Comparison of ENCODE assay signal across 9 cellular contexts in genomic region chr6:36829919-36830544, GRCh38. TPM values are rescaled to one million over a fixed set of nuclear protein-coding genes. Genes with fewer than 3 reads are reported as not detected.
DNase-seq lines count a peak whose midpoint lies in the region; ATAC-seq and TF ChIP-seq lines count a peak whose summit lies in the region.
"Had no signal": no experiment of that assay in that cellular context is flagged by ENCODE, and none has a peak within 500 bp of the region (broad histone marks: within the 10 kb centered on the region; RNA-seq: fewer than 3 reads in every experiment).

No MANE protein-coding gene starts in this region.

- no CpG with 5 or more reads among the region's 11 CpGs for WGBS in trophoblast cell (ENCODE audit: extremely low coverage, insufficient coverage, insufficient read length)

- H3K36me3 ChIP-seq in trophoblast cell (ENCODE audit: control insufficient read depth in 1 of 2, insufficient read depth in 2 of 2, low read length in 2 of 2) = no peaks in the 10 kb centered on the region

- no peak overlapping the region for H2AK5ac ChIP-seq in trophoblast cell (ENCODE audit: low read length)

- H3K27me3 ChIP-seq in trophoblast cell (ENCODE audit: insufficient read depth, low read length) = no peaks in the 10 kb centered on the region

- H2AFZ ChIP-seq in trophoblast cell (ENCODE audit: insufficient read depth, low read length, poor library complexity) = no peak overlapping the region

- peak; percentile 97 for ATAC-seq in left colon

- no peak overlapping the region for H4K12ac ChIP-seq in trophoblast cell (ENCODE audit: low read depth, low read length)

- no peak overlapping the region for H4K91ac ChIP-seq in trophoblast cell (ENCODE audit: low read depth, low read length)

- H3K4me1 ChIP-seq in trophoblast cell (ENCODE audit: control insufficient read depth in 1 of 2, insufficient read depth in 2 of 2, low read length in 2 of 2) = peaks cover 23 to 32% of the 10 kb centered on the region in 2 experiments

- in situ Hi-C loops in astrocyte of the spinal cord (cut with HindIII; ENCODE audit: low sequenced_read_pairs) = no loop called here

- H3K23ac ChIP-seq in trophoblast cell (ENCODE audit: low read length) = no peak overlapping the region

- H3K4me3 ChIP-seq in astrocyte of the spinal cord (ENCODE audit: low read depth, low read length) = no peak overlapping the region
- no peak overlapping the region for H3K4me3 ChIP-seq in trophoblast cell (ENCODE audit: low read depth, low read length)

- no peaks in the 10 kb centered on the region for H3K79me2 ChIP-seq in trophoblast cell (ENCODE audit: control insufficient read depth, insufficient read depth, low read length, poor library complexity)

- H2BK120ac ChIP-seq in trophoblast cell (ENCODE audit: insufficient read depth, low read length, poor library complexity) = no peak overlapping the region

- no peak overlapping the region for H3K18ac ChIP-seq in trophoblast cell (ENCODE audit: low read length)

- H3K14ac ChIP-seq in trophoblast cell (ENCODE audit: low read length) = no peak overlapping the region

- H2BK5ac ChIP-seq in trophoblast cell (ENCODE audit: low read depth, low read length, poor library complexity) = no peak overlapping the region

- H3K4me2 ChIP-seq in trophoblast cell (ENCODE audit: low read length) = no peak overlapping the region

- H3K9ac ChIP-seq in trophoblast cell (ENCODE audit: low read length) = no peak overlapping the region

- no peak overlapping the region for H2BK12ac ChIP-seq in trophoblast cell (ENCODE audit: low read length)

- H3K9me3 ChIP-seq in trophoblast cell (ENCODE audit: insufficient read depth, low read depth, low read length) = peaks cover 8% of the 10 kb centered on the region

- intact Hi-C loops in left colon (cut with DNase I, micrococcal nuclease) = no loop called here

- no peak for TF ChIP-seq CTCF in astrocyte of the spinal cord (IDR thresholded peaks at IDR 0.05; ENCODE audit: low read depth, low read length)

- H4K8ac ChIP-seq in trophoblast cell (ENCODE audit: low read depth, low read length) = no peak overlapping the region

- DNase-seq in LoVo (ENCODE audit: low spot score) = peak; percentile 56
- DNase-seq in astrocyte of the spinal cord (ENCODE audit: low read depth, low spot score) = peak; percentile 63
- DNase-seq in left colon = peak; percentile 66
- peak in 35 of 49 donors; percentile 13 to 78 (median 50) for DNase-seq in substantia nigra (lab: John Stamatoyannopoulos, UW)
- DNase-seq in activated naive CD4-positive, alpha-beta T cell treated with Interleukin-2 at 50 U/mL for 16 hours = no peak
- no peak for DNase-seq in trophoblast cell
- DNase-seq in RKO (ENCODE audit: low spot score) = no peak
- no peak for DNase-seq in glomerular visceral epithelial cell (ENCODE audit: extremely low spot score)
- DNase-seq: NCI-H526 treated with DMSO at 0.1 percent for 48 hours had no signal

- H3K4ac ChIP-seq in trophoblast cell (ENCODE audit: low read depth, low read length) = no peak overlapping the region

- no peak overlapping the region for H3K27ac ChIP-seq in substantia nigra (ENCODE audit: low read depth, low read length, poor library complexity, severe bottlenecking)
- no peak overlapping the region for H3K27ac ChIP-seq in trophoblast cell (ENCODE audit: low read depth, low read length)

- peaks cover 9% of the 10 kb centered on the region for H3K79me1 ChIP-seq in trophoblast cell (ENCODE audit: low read length)

RNA-seq across cellular contexts. Expression of gene CPNE5, which starts 9.2 kb away (rescaled TPM):
- 1 to 10 TPM; 3.8 to 7.8 TPM for total RNA-seq in left colon
- polyA plus RNA-seq in trophoblast cell (2013) = 1.1 and 1.2 TPM in 2 replicates

RNA-seq across cellular contexts. Expression of gene PPIL1, which starts 44.6 kb away (rescaled TPM):
- total RNA-seq in left colon = 10 to 100 TPM; 10.1 to 12.6 TPM
- polyA plus RNA-seq in trophoblast cell (2013) = 32.6 and 33.1 TPM in 2 replicates

RNA-seq across cellular contexts. Expression of gene C6orf89, which starts 55.7 kb away (rescaled TPM):
- 10 to 100 TPM; 53.9 to 59.3 TPM for total RNA-seq in left colon
- polyA plus RNA-seq in trophoblast cell (2013) = 17.7 and 18.1 TPM in 2 replicates

Comparison
In these comparisons a context has a peak if more than half of its experiments do, and no peak if none do; other contexts are left out.
1. DNase-seq: peak in LoVo (single experiment), astrocyte of the spinal cord (single experiment), left colon (2 of 2) and substantia nigra (35 of 49); none in activated naive CD4-positive, alpha-beta T cell treated with Interleukin-2 at 50 U/mL for 16 hours (single experiment), trophoblast cell (0 of 2), RKO (single experiment) and glomerular visceral epithelial cell (single experiment).